8 cellular contexts compared by ENCODE assay signal in the genomic region with DNA sequence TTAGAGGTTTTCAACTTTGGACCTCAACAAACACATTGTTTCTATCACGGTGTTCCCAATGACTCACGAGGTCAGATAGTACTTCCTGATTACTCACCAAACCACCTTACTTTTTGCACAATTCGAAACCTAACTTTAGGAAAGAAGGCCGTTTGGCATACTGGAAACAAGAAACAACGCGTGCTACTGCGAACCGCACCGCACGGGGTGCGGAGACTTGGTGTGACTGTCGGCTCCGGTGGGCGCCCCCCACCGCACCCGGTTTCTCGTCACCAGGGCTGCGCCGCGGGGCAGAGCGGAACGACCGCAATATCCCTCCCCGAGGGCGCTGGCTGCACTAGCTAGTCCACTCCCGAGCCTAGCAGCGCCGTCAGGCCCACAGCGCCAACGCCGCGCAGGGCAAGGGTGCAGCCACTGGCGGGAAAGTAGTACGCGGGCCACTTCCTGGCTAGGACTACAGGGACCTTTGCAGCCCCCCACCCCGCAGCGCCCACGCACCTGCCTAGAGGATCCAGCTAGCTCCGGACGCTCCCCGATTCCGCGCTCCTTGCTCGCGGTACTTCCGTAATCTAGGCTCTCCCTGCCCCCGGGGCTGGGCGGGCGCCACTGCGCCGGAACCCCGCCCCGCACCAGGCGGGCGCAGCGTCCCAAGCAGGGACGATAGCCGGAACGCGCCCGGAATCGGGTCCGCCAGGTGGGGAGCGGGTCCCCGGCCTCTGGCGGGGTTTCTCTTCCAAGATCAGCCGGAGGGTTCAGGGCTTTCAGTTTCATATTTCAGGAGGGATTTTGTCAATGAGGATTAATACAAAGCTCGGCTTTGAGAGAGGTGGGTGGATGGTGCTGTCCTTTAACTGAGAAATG. TPM values are rescaled to one million over a fixed set of nuclear protein-coding genes. Genes with fewer than 3 reads are reported as not detected.
A peak's percentile ranks its signal among the peaks of the same experiment; 100 is the strongest.
DNase-seq lines count a peak whose midpoint lies in the region; ATAC-seq, FAIRE-seq and TF ChIP-seq lines count a peak whose summit lies in the region.

TSS of gene PARP4 (minus strand) at position 571 of the 861 bp plus-strand sequence. CDS start 9,002 bp downstream, outside the sequence.

- H3K4me3 ChIP-seq in ovary (peak within 1 kb of the TSS; percentile 95), tibial artery (peak within 1 kb of the TSS; percentile 66 to 88)

- H3K36me3 Mint-ChIP-seq in activated naive CD4-positive, alpha-beta T cell treated with anti-CD3 and anti-CD28 coated beads, Interleukin-2, amount 50 U/mL, for 72 hours: peaks cover 10 to 12% of the 10 kb centered on the region in 2 donors
- H3K36me3 Mint-ChIP-seq in glutamatergic neuron (ENCODE audit: unreplicated experiment): no peaks in the 10 kb centered on the region

- WGBS in ovary, 3 donors: 0 to 1% (median 1%) methylated on average over 62 to 68 of the region's 68 CpGs

- peak within 1 kb of the TSS; percentile 93 to 99 for H3K27ac Mint-ChIP-seq in activated naive CD4-positive, alpha-beta T cell treated with anti-CD3 and anti-CD28 coated beads, Interleukin-2, amount 50 U/mL, for 72 hours
- H3K27ac Mint-ChIP-seq in glutamatergic neuron (ENCODE audit: unreplicated experiment): peak within 1 kb of the TSS; percentile 26

- DNase-seq in GM04504 (ENCODE audit: low read depth) (peak; percentile 63), H54 (ENCODE audit: insufficient read length, low spot score) (peak; percentile 52), LoVo (ENCODE audit: low spot score) (peak; percentile 84), SKM-1 (lab: John Stamatoyannopoulos, UW; ENCODE audit: unreplicated experiment) (peak; percentile 70), glutamatergic neuron (peak; percentile 76), ovary (peak; percentile 68 to 85 (median 76)), tibial artery (peak; percentile 79 to 86)
- peak; percentile 65 to 88 for DNase-seq in activated naive CD4-positive, alpha-beta T cell treated with anti-CD3 and anti-CD28 coated beads, Interleukin-2, amount 50 U/mL, for 72 hours (ENCODE audit: low spot score in 2 of 2)

- no peaks in the 10 kb centered on the region for H3K27me3 Mint-ChIP-seq in glutamatergic neuron (ENCODE audit: unreplicated experiment)

- H3K4me1 ChIP-seq in ovary (ENCODE audit: insufficient read depth) (peaks cover 10% of the 10 kb centered on the region), tibial artery (peaks cover 0 to 13% (median 8%) of the 10 kb centered on the region in 4 donors)

- TF ChIP-seq CTCF in glutamatergic neuron (IDR thresholded peaks at IDR 0.05; ENCODE audit: partially characterized antibody, unreplicated experiment) (no peak), ovary (IDR thresholded peaks at IDR 0.05) (no peak), tibial artery (IDR thresholded peaks at IDR 0.05) (no peak)

- no peaks in the 10 kb centered on the region for H3K27me3 ChIP-seq in ovary
- no peaks in the 10 kb centered on the region for H3K27me3 ChIP-seq in tibial artery

- FAIRE-seq in H54 (lab: Jason Lieb, UNC): peak; percentile 78

- H3K36me3 ChIP-seq in ovary: no peaks in the 10 kb centered on the region
- H3K36me3 ChIP-seq in tibial artery: no peaks in the 10 kb centered on the region

- no peak for TF ChIP-seq EP300 in ovary (IDR thresholded peaks at IDR 0.05)

- H3K9me3 ChIP-seq in ovary (no peaks in the 10 kb centered on the region), tibial artery (no peaks in the 10 kb centered on the region)

- H3K27ac ChIP-seq in ovary (peak within 1 kb of the TSS; percentile 9 to 51), tibial artery (peak within 1 kb of the TSS; percentile 84 to 85)

- peak within 1 kb of the TSS; percentile 80 for H3K4me3 Mint-ChIP-seq in glutamatergic neuron (ENCODE audit: unreplicated experiment)

- peak; percentile 66 for TF ChIP-seq POLR2A in H54 (IDR thresholded peaks at IDR 0.05; ENCODE audit: low read depth, low read length)
- TF ChIP-seq POLR2A in ovary (IDR thresholded peaks at IDR 0.05): peak; percentile 55

- peaks cover 4% of the 10 kb centered on the region for H3K4me1 Mint-ChIP-seq in glutamatergic neuron (ENCODE audit: low read depth, unreplicated experiment)

- peak; percentile 67 to 73 for ATAC-seq in activated naive CD4-positive, alpha-beta T cell treated with anti-CD3 and anti-CD28 coated beads, Interleukin-2, amount 50 U/mL, for 72 hours

- peaks cover 0 to 4% of the 10 kb centered on the region in 2 donors for H3K9me3 Mint-ChIP-seq in activated naive CD4-positive, alpha-beta T cell treated with anti-CD3 and anti-CD28 coated beads, Interleukin-2, amount 50 U/mL, for 72 hours
- no peaks in the 10 kb centered on the region for H3K9me3 Mint-ChIP-seq in glutamatergic neuron (ENCODE audit: unreplicated experiment)

- intact Hi-C loops in ovary (cut with DNase I): no loop called here
- intact Hi-C loops in tibial artery (cut with DNase I; ENCODE audit: low total_unique reads): no loop called here

RNA-seq across cellular contexts. Expression of gene PARP4, which starts in this region (rescaled TPM):
- total RNA-seq in activated naive CD4-positive, alpha-beta T cell treated with anti-CD3 and anti-CD28 coated beads, Interleukin-2, amount 50 U/mL, for 72 hours: 10 to 100 TPM in 1 of 2 donors, 1 to 10 TPM in 1; 9.1 to 40.0 TPM
- 16.2 TPM for total RNA-seq in glutamatergic neuron (ENCODE audit: unreplicated experiment)
- total RNA-seq in ovary: 10 to 100 TPM; 20.9 to 42.7 (median 34.5) TPM
- polyA plus RNA-seq in ovary: 10 to 100 TPM; 12.8 to 53.7 TPM

Comparison
In these comparisons a context has a peak if more than half of its experiments do, and no peak if none do; other contexts are left out.
1. Peak in every context shown above with its lines: DNase-seq, ATAC-seq, H3K4me3 ChIP-seq and H3K27ac ChIP-seq.